In the genomic region with DNA sequence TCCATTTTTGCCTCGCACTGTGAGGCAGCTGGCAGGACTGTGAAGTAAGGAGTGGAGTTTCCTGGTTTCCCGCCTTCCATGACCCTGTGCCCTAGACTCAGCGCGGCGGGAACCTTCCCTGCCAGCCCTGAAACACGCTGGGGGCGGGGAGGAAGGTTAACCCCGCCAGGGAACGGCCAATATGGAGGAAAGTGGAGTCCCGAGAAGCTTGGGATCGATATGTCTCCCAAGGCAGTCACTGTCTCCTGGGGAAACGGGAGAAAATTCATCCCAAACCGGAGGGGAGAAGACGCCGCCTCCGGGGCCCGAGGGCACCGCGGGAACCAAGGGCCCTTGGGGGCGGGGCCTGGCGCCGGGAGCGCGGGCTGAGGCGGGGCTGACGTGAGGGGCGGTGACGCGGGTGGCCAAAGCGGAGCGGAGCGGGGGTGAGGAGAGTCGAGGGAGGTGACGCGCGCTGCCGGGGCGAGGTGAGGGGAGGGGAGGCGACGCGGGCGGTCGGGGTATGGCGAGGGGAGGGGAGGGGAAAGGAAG, we compare ENCODE assay signal across 8 cellular contexts. TPM values are rescaled to one million over a fixed set of nuclear protein-coding genes. Genes with fewer than 3 reads are reported as not detected.
DNase-seq lines count a peak whose midpoint lies in the region; ATAC-seq, FAIRE-seq and TF ChIP-seq lines count a peak whose summit lies in the region.

A gene with protein sequence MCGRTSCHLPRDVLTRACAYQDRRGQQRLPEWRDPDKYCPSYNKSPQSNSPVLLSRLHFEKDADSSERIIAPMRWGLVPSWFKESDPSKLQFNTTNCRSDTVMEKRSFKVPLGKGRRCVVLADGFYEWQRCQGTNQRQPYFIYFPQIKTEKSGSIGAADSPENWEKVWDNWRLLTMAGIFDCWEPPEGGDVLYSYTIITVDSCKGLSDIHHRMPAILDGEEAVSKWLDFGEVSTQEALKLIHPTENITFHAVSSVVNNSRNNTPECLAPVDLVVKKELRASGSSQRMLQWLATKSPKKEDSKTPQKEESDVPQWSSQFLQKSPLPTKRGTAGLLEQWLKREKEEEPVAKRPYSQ (plus strand): TSS at position 432 of the 531 bp plus-strand sequence. CDS start 863 bp downstream, outside the sequence.

- TF ChIP-seq CTCF in BE2C (IDR thresholded peaks at IDR 0.05; ENCODE audit: low read depth, low read length) (no peak), lower lobe of right lung (IDR thresholded peaks at IDR 0.05) (no peak)

- intact Hi-C loops in lower lobe of right lung (cut with DNase I) = no loop called here

- H3K4me1 ChIP-seq in BE2C (peaks cover 8% of the 10 kb centered on the region), lower lobe of right lung (peaks cover 31% of the 10 kb centered on the region)

- peak; percentile 34 for ATAC-seq in GM19463 (IDR thresholded peaks at IDR 0.05; ENCODE audit: unreplicated experiment)
- ATAC-seq in lower lobe of right lung = peak; percentile 98 to 99

- H3K27ac ChIP-seq in lower lobe of right lung = peak within 1 kb of the TSS; percentile 94

- H3K36me3 ChIP-seq in BE2C (peaks cover 35% of the 10 kb centered on the region), lower lobe of right lung (peaks cover 52% of the 10 kb centered on the region)

- H3K4me3 ChIP-seq in BE2C (ENCODE audit: low read depth, low read length) (peak within 1 kb of the TSS; percentile 94), lower lobe of right lung (peak within 1 kb of the TSS; percentile 73)

- CTCF ChIA-PET in activated CD8-positive, alpha-beta memory T cell treated with anti-CD3 and anti-CD28 coated beads for 36 hours (lab: Charles Lee) = interaction anchor here (1.6 kb wide), 1 partner anchor 12 kb away, joined by 3 read pairs; no protein-coding TSS in a partner anchor

- POLR2A ChIA-PET in activated CD8-positive, alpha-beta memory T cell treated with anti-CD3 and anti-CD28 coated beads for 36 hours (lab: Charles Lee) = interaction anchor here (1.3 to 1.7 kb wide), 2 partner anchors 38 to 263 kb away, joined by 4 to 24 read pairs; a partner anchor contains a TSS

- H3K9me3 ChIP-seq in BE2C = no peaks in the 10 kb centered on the region
- no peaks in the 10 kb centered on the region for H3K9me3 ChIP-seq in lower lobe of right lung

- FAIRE-seq in HTR-8/SVneo (lab: Jason Lieb, UNC) = peak; percentile 97

- DNase-seq in BE2C = peak; percentile 96
- peak; percentile 90 for DNase-seq in HTR-8/SVneo (ENCODE audit: insufficient read length, low spot score)
- DNase-seq in NOMO-1 (lab: John Stamatoyannopoulos, UW; ENCODE audit: unreplicated experiment in 2 of 2) = peak; percentile 91 to 97
- DNase-seq in effector CD4-positive, alpha-beta T cell = peak; percentile 95
- DNase-seq in lower lobe of right lung = peak; percentile 95
- DNase-seq in stimulated activated CD4-positive, alpha-beta T cell treated with anti-CD3 and anti-CD28 coated beads, TNF-alpha, amount 100 ng/mL, for 1 hour (ENCODE audit: low read depth in 3 of 3, low spot score in 1 of 3) = peak; percentile 84 to 93 (median 90)

- H3K27me3 ChIP-seq in BE2C (no peaks in the 10 kb centered on the region), lower lobe of right lung (ENCODE audit: low read depth) (no peaks in the 10 kb centered on the region)

RNA-seq across cellular contexts. Expression of the gene that starts here (rescaled TPM):
- 58.8 TPM for polyA plus RNA-seq in BE2C (2012; ENCODE audit: insufficient read depth, insufficient read length, low read depth)
- total RNA-seq in activated CD8-positive, alpha-beta memory T cell treated with anti-CD3 and anti-CD28 coated beads for 36 hours = 10 to 100 TPM; 59.5 TPM
- total RNA-seq in lower lobe of right lung = 28.1 TPM

Comparison
In these comparisons a context has a peak if more than half of its experiments do, and no peak if none do; other contexts are left out.
1. Peak in every context shown above with its lines: DNase-seq, ATAC-seq, H3K4me3 ChIP-seq and H3K27ac ChIP-seq.